Comparison of ENCODE assay signal across 22 cellular contexts in the genomic region with DNA sequence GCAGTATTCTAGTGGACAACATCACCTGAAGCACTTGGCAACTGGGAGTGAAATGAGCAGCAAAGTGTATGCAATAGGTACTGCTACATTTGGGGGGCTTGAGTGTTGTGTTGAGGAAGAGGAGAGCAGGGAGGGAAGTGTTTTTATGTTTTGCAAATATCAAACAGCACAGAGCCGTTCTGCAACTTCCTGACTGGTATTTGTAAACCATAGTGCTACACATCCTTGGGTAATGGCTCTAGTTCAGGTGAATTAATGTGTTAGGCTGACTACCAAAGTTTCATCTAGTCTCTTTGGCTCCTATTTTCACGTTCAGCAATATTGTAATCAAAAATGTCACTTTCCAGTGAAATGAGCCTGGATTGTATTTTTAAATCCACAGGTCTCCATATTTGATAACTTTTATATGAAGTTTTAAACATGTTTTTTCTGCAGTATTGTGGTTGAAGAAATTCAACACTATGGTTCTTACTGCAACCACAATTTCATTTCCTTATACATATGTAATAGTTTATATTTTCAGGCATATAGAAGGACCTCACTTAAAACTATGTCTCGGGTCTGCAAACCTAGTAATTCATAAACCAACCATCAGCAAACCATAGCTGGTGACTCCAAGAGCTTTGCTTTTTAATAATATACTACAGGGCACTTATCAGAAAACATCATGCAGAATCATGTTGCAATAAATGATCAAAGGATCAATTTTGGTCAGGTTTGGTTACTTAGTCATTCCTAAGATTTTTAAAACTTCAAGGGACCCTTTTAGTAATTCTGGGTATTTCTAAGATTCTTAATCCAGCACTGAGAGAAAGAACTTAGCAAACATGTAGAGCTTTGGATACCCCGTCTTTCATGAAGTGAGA. TPM values are rescaled to one million over a fixed set of nuclear protein-coding genes. Genes with fewer than 3 reads are reported as not detected.
"Had no signal": no experiment of that assay in that cellular context is flagged by ENCODE, and none has a peak within 500 bp of the region (broad histone marks: within the 10 kb centered on the region; RNA-seq: fewer than 3 reads in every experiment).

No MANE protein-coding gene starts in this region.

- H3K9ac ChIP-seq: neural progenitor cell had no signal

- H3K27me3 ChIP-seq: body of pancreas, dorsolateral prefrontal cortex, neural progenitor cell, suprapubic skin had no signal

- H3K27me3 Mint-ChIP-seq: activated B cell treated with CpG ODN at 0.5 μM for 24 hours; activated naive CD8-positive, alpha-beta T cell treated with anti-CD3 and anti-CD28 coated beads for 36 hours; stimulated activated naive CD8-positive, alpha-beta T cell treated with anti-CD3 and anti-CD28 coated beads, Interleukin-15, amount 100 ng/mL, for 72 hours had no signal

- H3K4me2 ChIP-seq: neural progenitor cell had no signal

- H3K27ac ChIP-seq: body of pancreas, dorsolateral prefrontal cortex, neural progenitor cell, prostate gland, SK-N-MC, suprapubic skin had no signal

- H3K4me3 ChIP-seq: body of pancreas, dorsolateral prefrontal cortex, neural progenitor cell, prostate gland, SK-N-MC, suprapubic skin had no signal

- H3K4me1 Mint-ChIP-seq: activated B cell treated with CpG ODN at 0.5 μM for 24 hours, neural progenitor cell had no signal

- H3K27ac Mint-ChIP-seq: activated B cell treated with CpG ODN at 0.5 μM for 24 hours; activated naive CD8-positive, alpha-beta T cell treated with anti-CD3 and anti-CD28 coated beads for 36 hours; activated T-helper 1 cell treated with anti-CD3 and anti-CD28 coated beads, Interleukin-12 subunit alpha, Interleukin-12 subunit beta, Interleukin-2, Interleukin-4 antibody, amounts not matched to agents 30 ng/mL and 10 ng/mL and 1 ng/mL, durations not matched to agents 14 hours and 24 hours and 36 hours; neural progenitor cell; stimulated activated naive CD8-positive, alpha-beta T cell treated with anti-CD3 and anti-CD28 coated beads, Interleukin-15, amount 100 ng/mL, for 72 hours had no signal

- DNase-seq: activated B cell treated with CpG ODN at 0.5 μM for 24 hours; activated CD4-positive, alpha-beta T cell treated with anti-CD3 and anti-CD28 coated beads, Interleukin-2, amount 50 U/mL, for 48 hours; activated CD8-positive, alpha-beta memory T cell treated with anti-CD3 and anti-CD28 coated beads, Interleukin-2, amount 50 U/mL, for 4 hours; activated gamma-delta T cell treated with Interleukin-2 at 50 U/mL for 16 hours; activated naive CD8-positive, alpha-beta T cell treated with anti-CD3 and anti-CD28 coated beads for 36 hours; body of pancreas; dorsolateral prefrontal cortex; erythroblast; head of caudate nucleus; kidney; right cardiac atrium; stimulated activated naive CD8-positive, alpha-beta T cell treated with anti-CD3 and anti-CD28 coated beads, Interleukin-15, amount 100 ng/mL, for 72 hours had no signal

- H2AFZ ChIP-seq: neural progenitor cell had no signal

- H3K36me3 ChIP-seq: neural progenitor cell, prostate gland had no signal

- H3K4me3 Mint-ChIP-seq: activated B cell treated with CpG ODN at 0.5 μM for 24 hours; activated naive CD8-positive, alpha-beta T cell treated with anti-CD3 and anti-CD28 coated beads for 36 hours; activated T-helper 1 cell treated with anti-CD3 and anti-CD28 coated beads, Interleukin-12 subunit alpha, Interleukin-12 subunit beta, Interleukin-2, Interleukin-4 antibody, amounts not matched to agents 30 ng/mL and 10 ng/mL and 1 ng/mL, durations not matched to agents 14 hours and 24 hours and 36 hours; neural progenitor cell; stimulated activated naive CD8-positive, alpha-beta T cell treated with anti-CD3 and anti-CD28 coated beads, Interleukin-15, amount 100 ng/mL, for 72 hours had no signal

- H3K4me1 ChIP-seq: body of pancreas, neural progenitor cell, prostate gland, suprapubic skin had no signal

- ATAC-seq: body of pancreas; left lobe of liver; right cardiac atrium; stimulated activated naive CD8-positive, alpha-beta T cell treated with anti-CD3 and anti-CD28 coated beads, Interleukin-15, amount 100 ng/mL, for 72 hours had no signal

- FAIRE-seq: frontal cortex, kidney had no signal

- H3K9me3 ChIP-seq: body of pancreas, prostate gland, suprapubic skin had no signal

- H3K9me3 Mint-ChIP-seq: activated B cell treated with CpG ODN at 0.5 μM for 24 hours; activated naive CD8-positive, alpha-beta T cell treated with anti-CD3 and anti-CD28 coated beads for 36 hours; activated T-helper 1 cell treated with anti-CD3 and anti-CD28 coated beads, Interleukin-12 subunit alpha, Interleukin-12 subunit beta, Interleukin-2, Interleukin-4 antibody, amounts not matched to agents 30 ng/mL and 10 ng/mL and 1 ng/mL, durations not matched to agents 14 hours and 24 hours and 36 hours; neural progenitor cell; stimulated activated naive CD8-positive, alpha-beta T cell treated with anti-CD3 and anti-CD28 coated beads, Interleukin-15, amount 100 ng/mL, for 72 hours had no signal

RNA-seq across cellular contexts. Expression of a gene that starts 30.1 kb away (rescaled TPM):
- total RNA-seq: activated naive CD8-positive, alpha-beta T cell treated with anti-CD3 and anti-CD28 coated beads for 36 hours; body of pancreas; frontal cortex; lung microvascular endothelial cell; myocyte; prostate gland; skeletal muscle tissue had no signal
